In genomic region chr1:212525479-212526110, GRCh38 we compare ENCODE assay signal across 14 cellular contexts.
DNase-seq lines count a peak whose midpoint lies in the region; ATAC-seq and TF ChIP-seq lines count a peak whose summit lies in the region.
"Had no signal": no experiment of that assay in that cellular context is flagged by ENCODE, and none has a peak within 500 bp of the region (broad histone marks: within the 10 kb centered on the region; RNA-seq: fewer than 3 reads in every experiment).

No MANE protein-coding gene starts in this region.

- TF ChIP-seq CTCF in fibroblast of villous mesenchyme (IDR thresholded peaks at IDR 0.05; ENCODE audit: insufficient read depth, low read depth, low read length) (no peak), suprapubic skin (IDR thresholded peaks at IDR 0.05) (no peak)

- peaks cover 18% of the 10 kb centered on the region for H3K27me3 Mint-ChIP-seq in activated CD8-positive, alpha-beta T cell treated with anti-CD3 and anti-CD28 coated beads, Interleukin-2, amount 10 ng/mL, durations not matched to agents 7 days and 5 days (ENCODE audit: low read depth)

- peak; percentile 18 for DNase-seq in HK-2 (ENCODE audit: unreplicated experiment)
- peak; percentile 55 for DNase-seq in SK-MEL-5 (ENCODE audit: low read depth, low spot score)
- peak; percentile 8 for DNase-seq in fibroblast of villous mesenchyme (ENCODE audit: low read depth)
- no peak for DNase-seq in suprapubic skin (ENCODE audit: low spot score in 2 of 2)
- no peak for DNase-seq in activated CD8-positive, alpha-beta T cell treated with anti-CD3 and anti-CD28 coated beads, Interleukin-2, amount 10 ng/mL, durations not matched to agents 7 days and 5 days
- DNase-seq in DMS153 treated with DMSO at 0.1 percent for 48 hours (lab: John Stamatoyannopoulos, UW; ENCODE audit: unreplicated experiment), result no peak
- DNase-seq: activated CD4-positive, CD25-positive, alpha-beta regulatory T cell; amniotic stem cell; endodermal cell; left lung; NCI-H2081 treated with DMSO at 0.1 percent for 48 hours; small intestine had no signal

- TF ChIP-seq EP300 in suprapubic skin (IDR thresholded peaks at IDR 0.05), result no peak

- peak overlapping the region; percentile 3 for H3K27ac ChIP-seq in suprapubic skin
- H3K27ac ChIP-seq: left lung had no signal

- CTCF ChIA-PET in activated CD8-positive, alpha-beta T cell treated with anti-CD3 and anti-CD28 coated beads, Interleukin-2, amount 10 ng/mL, durations not matched to agents 7 days and 5 days (lab: Charles Lee), result interaction anchor here (0.7 to 2.0 kb wide), 2 partner anchors 47 to 503 kb away, joined by 3 to 5 read pairs; no protein-coding TSS in a partner anchor

- no peak for TF ChIP-seq POLR2A in suprapubic skin (IDR thresholded peaks at IDR 0.05)

- no peak overlapping the region for H3K27ac Mint-ChIP-seq in activated CD8-positive, alpha-beta T cell treated with anti-CD3 and anti-CD28 coated beads, Interleukin-2, amount 10 ng/mL, durations not matched to agents 7 days and 5 days
- H3K27ac Mint-ChIP-seq: endodermal cell, IgD-negative memory B cell had no signal

- no peaks in the 10 kb centered on the region for H3K36me3 Mint-ChIP-seq in activated CD8-positive, alpha-beta T cell treated with anti-CD3 and anti-CD28 coated beads, Interleukin-2, amount 10 ng/mL, durations not matched to agents 7 days and 5 days (ENCODE audit: low read depth)
- H3K36me3 Mint-ChIP-seq: IgD-negative memory B cell had no signal

- no peaks in the 10 kb centered on the region for H3K4me1 Mint-ChIP-seq in activated CD8-positive, alpha-beta T cell treated with anti-CD3 and anti-CD28 coated beads, Interleukin-2, amount 10 ng/mL, durations not matched to agents 7 days and 5 days (ENCODE audit: low read depth)

- H3K9me3 Mint-ChIP-seq in activated CD8-positive, alpha-beta T cell treated with anti-CD3 and anti-CD28 coated beads, Interleukin-2, amount 10 ng/mL, durations not matched to agents 7 days and 5 days (ENCODE audit: insufficient read depth), result no peaks in the 10 kb centered on the region
- H3K9me3 Mint-ChIP-seq: endodermal cell, IgD-negative memory B cell had no signal

- no peak overlapping the region for H3K4me3 Mint-ChIP-seq in activated CD8-positive, alpha-beta T cell treated with anti-CD3 and anti-CD28 coated beads, Interleukin-2, amount 10 ng/mL, durations not matched to agents 7 days and 5 days
- H3K4me3 Mint-ChIP-seq: endodermal cell, IgD-negative memory B cell had no signal

- no peaks in the 10 kb centered on the region for H3K9me3 ChIP-seq in suprapubic skin
- H3K9me3 ChIP-seq: left lung had no signal

- ATAC-seq in HG02571 (IDR thresholded peaks at IDR 0.05; ENCODE audit: unreplicated experiment), result no peak
- no peak for ATAC-seq in activated CD8-positive, alpha-beta T cell treated with anti-CD3 and anti-CD28 coated beads, Interleukin-2, amount 10 ng/mL, durations not matched to agents 7 days and 5 days
- ATAC-seq: left lung had no signal

- POLR2A ChIA-PET in activated CD8-positive, alpha-beta T cell treated with anti-CD3 and anti-CD28 coated beads, Interleukin-2, amount 10 ng/mL, durations not matched to agents 7 days and 5 days (lab: Charles Lee), result no interaction called here

- H3K27me3 ChIP-seq in suprapubic skin, result no peaks in the 10 kb centered on the region
- H3K27me3 ChIP-seq: left lung had no signal

- in situ Hi-C loops in SK-MEL-5 (cut with HindIII; ENCODE audit: low pct_unique_long_range_greater_than_20kb, low sequenced_read_pairs), result no loop called here

- H3K36me3 ChIP-seq in suprapubic skin, result no peaks in the 10 kb centered on the region
- H3K36me3 ChIP-seq: left lung had no signal

- H3K4me1 ChIP-seq in suprapubic skin, result peaks cover 3% of the 10 kb centered on the region
- H3K4me1 ChIP-seq: left lung had no signal

- 70% methylated on average over 7 of the region's 7 CpGs for WGBS in suprapubic skin

- H3K4me3 ChIP-seq in fibroblast of villous mesenchyme (ENCODE audit: low read depth, low read length), result no peak overlapping the region
- H3K4me3 ChIP-seq in suprapubic skin, result no peak overlapping the region
- H3K4me3 ChIP-seq: left lung had no signal

Comparison
In these comparisons a context has a peak if more than half of its experiments do, and no peak if none do; other contexts are left out.
1. DNase-seq: peak in HK-2 (single experiment), SK-MEL-5 (single experiment) and fibroblast of villous mesenchyme (single experiment); none in suprapubic skin (0 of 2), activated CD8-positive, alpha-beta T cell treated with anti-CD3 and anti-CD28 coated beads, Interleukin-2, amount 10 ng/mL, durations not matched to agents 7 days and 5 days (single experiment) and DMS153 treated with DMSO at 0.1 percent for 48 hours (single experiment).